Comparison of ENCODE assay signal across 1 cellular context in the genomic region with DNA sequence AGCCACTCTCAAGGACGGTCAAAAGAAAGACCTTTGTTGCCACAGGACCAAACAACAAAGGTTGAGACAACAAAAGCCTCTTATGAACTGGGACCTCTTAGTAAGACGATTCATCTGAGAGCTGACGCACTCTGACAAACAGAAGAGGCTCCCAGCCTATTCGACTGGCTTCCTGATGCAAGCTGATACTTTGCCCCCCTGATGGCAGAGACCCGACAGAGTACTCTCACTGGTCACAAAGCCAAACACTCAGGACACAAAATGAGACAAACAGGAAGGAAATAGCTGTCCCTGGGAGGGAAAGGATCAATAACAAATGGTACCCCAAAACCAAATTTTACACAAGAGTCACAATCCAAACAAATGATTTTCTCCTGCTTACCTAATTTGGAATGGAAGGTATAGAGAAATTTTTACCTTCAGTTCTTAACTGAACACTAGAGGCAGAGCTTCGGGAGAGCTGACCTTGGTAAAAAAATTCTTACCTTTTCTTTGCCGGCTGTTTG.
TF ChIP-seq lines count a peak whose summit lies in the region.

No MANE protein-coding gene starts in this region.

TF ChIP-seq in HCT116, 20 proteins besides CTCF, POLR2A, EP300 and RAD21 (continued from another document):
- TF ChIP-seq, protein P1, sequence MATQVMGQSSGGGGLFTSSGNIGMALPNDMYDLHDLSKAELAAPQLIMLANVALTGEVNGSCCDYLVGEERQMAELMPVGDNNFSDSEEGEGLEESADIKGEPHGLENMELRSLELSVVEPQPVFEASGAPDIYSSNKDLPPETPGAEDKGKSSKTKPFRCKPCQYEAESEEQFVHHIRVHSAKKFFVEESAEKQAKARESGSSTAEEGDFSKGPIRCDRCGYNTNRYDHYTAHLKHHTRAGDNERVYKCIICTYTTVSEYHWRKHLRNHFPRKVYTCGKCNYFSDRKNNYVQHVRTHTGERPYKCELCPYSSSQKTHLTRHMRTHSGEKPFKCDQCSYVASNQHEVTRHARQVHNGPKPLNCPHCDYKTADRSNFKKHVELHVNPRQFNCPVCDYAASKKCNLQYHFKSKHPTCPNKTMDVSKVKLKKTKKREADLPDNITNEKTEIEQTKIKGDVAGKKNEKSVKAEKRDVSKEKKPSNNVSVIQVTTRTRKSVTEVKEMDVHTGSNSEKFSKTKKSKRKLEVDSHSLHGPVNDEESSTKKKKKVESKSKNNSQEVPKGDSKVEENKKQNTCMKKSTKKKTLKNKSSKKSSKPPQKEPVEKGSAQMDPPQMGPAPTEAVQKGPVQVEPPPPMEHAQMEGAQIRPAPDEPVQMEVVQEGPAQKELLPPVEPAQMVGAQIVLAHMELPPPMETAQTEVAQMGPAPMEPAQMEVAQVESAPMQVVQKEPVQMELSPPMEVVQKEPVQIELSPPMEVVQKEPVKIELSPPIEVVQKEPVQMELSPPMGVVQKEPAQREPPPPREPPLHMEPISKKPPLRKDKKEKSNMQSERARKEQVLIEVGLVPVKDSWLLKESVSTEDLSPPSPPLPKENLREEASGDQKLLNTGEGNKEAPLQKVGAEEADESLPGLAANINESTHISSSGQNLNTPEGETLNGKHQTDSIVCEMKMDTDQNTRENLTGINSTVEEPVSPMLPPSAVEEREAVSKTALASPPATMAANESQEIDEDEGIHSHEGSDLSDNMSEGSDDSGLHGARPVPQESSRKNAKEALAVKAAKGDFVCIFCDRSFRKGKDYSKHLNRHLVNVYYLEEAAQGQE (IDR thresholded peaks at IDR 0.05; ENCODE audit: low read depth), result no peak
- no peak for TF ChIP-seq EZH2phosphoT487 (IDR thresholded peaks at IDR 0.05; ENCODE audit: borderline replicate concordance)
- TF ChIP-seq, protein P2, sequence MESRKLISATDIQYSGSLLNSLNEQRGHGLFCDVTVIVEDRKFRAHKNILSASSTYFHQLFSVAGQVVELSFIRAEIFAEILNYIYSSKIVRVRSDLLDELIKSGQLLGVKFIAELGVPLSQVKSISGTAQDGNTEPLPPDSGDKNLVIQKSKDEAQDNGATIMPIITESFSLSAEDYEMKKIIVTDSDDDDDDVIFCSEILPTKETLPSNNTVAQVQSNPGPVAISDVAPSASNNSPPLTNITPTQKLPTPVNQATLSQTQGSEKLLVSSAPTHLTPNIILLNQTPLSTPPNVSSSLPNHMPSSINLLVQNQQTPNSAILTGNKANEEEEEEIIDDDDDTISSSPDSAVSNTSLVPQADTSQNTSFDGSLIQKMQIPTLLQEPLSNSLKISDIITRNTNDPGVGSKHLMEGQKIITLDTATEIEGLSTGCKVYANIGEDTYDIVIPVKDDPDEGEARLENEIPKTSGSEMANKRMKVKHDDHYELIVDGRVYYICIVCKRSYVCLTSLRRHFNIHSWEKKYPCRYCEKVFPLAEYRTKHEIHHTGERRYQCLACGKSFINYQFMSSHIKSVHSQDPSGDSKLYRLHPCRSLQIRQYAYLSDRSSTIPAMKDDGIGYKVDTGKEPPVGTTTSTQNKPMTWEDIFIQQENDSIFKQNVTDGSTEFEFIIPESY (IDR thresholded peaks at IDR 0.05; ENCODE audit: extremely low read depth, insufficient replicate concordance, low read length), result no peak
- TF ChIP-seq, protein P3, sequence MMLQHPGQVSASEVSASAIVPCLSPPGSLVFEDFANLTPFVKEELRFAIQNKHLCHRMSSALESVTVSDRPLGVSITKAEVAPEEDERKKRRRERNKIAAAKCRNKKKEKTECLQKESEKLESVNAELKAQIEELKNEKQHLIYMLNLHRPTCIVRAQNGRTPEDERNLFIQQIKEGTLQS (IDR thresholded peaks at IDR 0.05), result no peak
- TF ChIP-seq, protein P4, sequence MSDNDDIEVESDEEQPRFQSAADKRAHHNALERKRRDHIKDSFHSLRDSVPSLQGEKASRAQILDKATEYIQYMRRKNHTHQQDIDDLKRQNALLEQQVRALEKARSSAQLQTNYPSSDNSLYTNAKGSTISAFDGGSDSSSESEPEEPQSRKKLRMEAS (IDR thresholded peaks at IDR 0.05), result no peak
TF ChIP-seq in HCT116: peak in this region for 0.
